ENCODE assay signal across 24 cellular contexts in genomic region chr1:205733438-205734175, GRCh38. TPM values are rescaled to one million over a fixed set of nuclear protein-coding genes. Genes with fewer than 3 reads are reported as not detected.
DNase-seq lines count a peak whose midpoint lies in the region; ATAC-seq, FAIRE-seq and TF ChIP-seq lines count a peak whose summit lies in the region.
"Had no signal": no experiment of that assay in that cellular context is flagged by ENCODE, and none has a peak within 500 bp of the region (broad histone marks: within the 10 kb centered on the region; RNA-seq: fewer than 3 reads in every experiment).

No MANE protein-coding gene starts in this region.

- ATAC-seq in activated CD4-positive, alpha-beta T cell treated with anti-CD3 and anti-CD28 coated beads for 36 hours: no peak
- ATAC-seq in A549: peak in 1 of 2 experiments; percentile 40; a peak in 3 of 6 replicates
- ATAC-seq: left lobe of liver; stimulated activated naive B cell treated with anti-CD40 and anti-IgM and Interleukin-4, amounts not matched to agents 10 μg/mL and 1 μg/mL and 100 μg/mL, for 72 hours had no signal

- BruUV-seq in PC-9 (replicated peaks; lab: Mats Ljungman, UMichigan): no TSS peak

- no peaks in the 10 kb centered on the region for H3K27me3 Mint-ChIP-seq in activated CD4-positive, alpha-beta T cell treated with anti-CD3 and anti-CD28 coated beads for 36 hours
- no peaks in the 10 kb centered on the region for H3K27me3 Mint-ChIP-seq in endodermal cell (ENCODE audit: insufficient read depth)
- H3K27me3 Mint-ChIP-seq: B cell; stimulated activated naive B cell treated with anti-CD40 and anti-IgM and Interleukin-4, amounts not matched to agents 10 μg/mL and 1 μg/mL and 100 μg/mL, for 72 hours had no signal

- no peak for TF ChIP-seq POLR2A in A549 (IDR thresholded peaks at IDR 0.05; ENCODE audit: low read length)

- H3K9me3 Mint-ChIP-seq in activated CD4-positive, alpha-beta T cell treated with anti-CD3 and anti-CD28 coated beads for 36 hours (ENCODE audit: low read depth): no peaks in the 10 kb centered on the region
- H3K9me3 Mint-ChIP-seq in endodermal cell: no peaks in the 10 kb centered on the region
- H3K9me3 Mint-ChIP-seq: stimulated activated naive B cell treated with anti-CD40 and anti-IgM and Interleukin-4, amounts not matched to agents 10 μg/mL and 1 μg/mL and 100 μg/mL, for 72 hours had no signal

- peaks cover 61% of the 10 kb centered on the region for H4K20me1 ChIP-seq in PC-9 (ENCODE audit: insufficient read depth)

- peaks cover 95% of the 10 kb centered on the region for H3K79me2 ChIP-seq in PC-9 (ENCODE audit: low read depth)

- peak overlapping the region; percentile 4 for H3K27ac Mint-ChIP-seq in activated CD4-positive, alpha-beta T cell treated with anti-CD3 and anti-CD28 coated beads for 36 hours
- no peak overlapping the region for H3K27ac Mint-ChIP-seq in endodermal cell
- H3K27ac Mint-ChIP-seq: B cell; stimulated activated naive B cell treated with anti-CD40 and anti-IgM and Interleukin-4, amounts not matched to agents 10 μg/mL and 1 μg/mL and 100 μg/mL, for 72 hours had no signal

- H3K4me2 ChIP-seq in A549 (0 out of 3 replicates have a peak overlapping the region, but pooled peaks have one; percentile 19), PC-9 (no peak overlapping the region)

- H3K27ac ChIP-seq in A549 (no peak overlapping the region), PC-9 (0 out of 2 replicates have a peak overlapping the region, but pooled peaks have one; percentile 17), endodermal cell (ENCODE audit: low read depth, low read length) (no peak overlapping the region)
- H3K27ac ChIP-seq: colonic mucosa had no signal

- POLR2A ChIA-PET in activated CD4-positive, alpha-beta T cell treated with anti-CD3 and anti-CD28 coated beads for 36 hours (lab: Charles Lee): no interaction called here
- POLR2A ChIA-PET in A549 (lab: Yijun Ruan, JAX) (no interaction called here), PC-9 (lab: Charles Lee; ENCODE audit: unreplicated experiment) (no interaction called here)

- peaks cover 30% of the 10 kb centered on the region for H3K36me3 Mint-ChIP-seq in activated CD4-positive, alpha-beta T cell treated with anti-CD3 and anti-CD28 coated beads for 36 hours (ENCODE audit: low read depth)
- H3K36me3 Mint-ChIP-seq in endodermal cell (ENCODE audit: low read depth): peaks cover 43% of the 10 kb centered on the region

- no peaks in the 10 kb centered on the region for H3K9me2 ChIP-seq in PC-9 (ENCODE audit: insufficient read depth)

- no peak overlapping the region for H3K4me3 ChIP-seq in A549
- no peak overlapping the region for H3K4me3 ChIP-seq in PC-9
- H3K4me3 ChIP-seq in endodermal cell (ENCODE audit: low read length): no peak overlapping the region
- H3K4me3 ChIP-seq: colonic mucosa, HAP-1 had no signal

- TF ChIP-seq CTCF in A549 (IDR thresholded peaks at IDR 0.05): no peak
- no peak for TF ChIP-seq CTCF in PC-9 (conservative IDR thresholded peaks at IDR 0.05)
- peak; percentile 8 for TF ChIP-seq CTCF in endodermal cell (conservative IDR thresholded peaks at IDR 0.05)

- WGBS in A549 (ENCODE audit: missing lambda C conversion rate): 73% methylated on average over 2 of the region's 2 CpGs
- WGBS in endodermal cell (ENCODE audit: insufficient coverage in 1 of 2, insufficient read length in 1 of 2), 2 experiments: 88 to 89% methylated on average over 1 to 2 of the region's 2 CpGs

- no peak for TF ChIP-seq RAD21 in A549 (conservative IDR thresholded peaks at IDR 0.05 in 1 of 2, IDR thresholded peaks at IDR 0.05 in 1 of 2)

- no peak for DNase-seq in activated CD4-positive, alpha-beta T cell treated with anti-CD3 and anti-CD28 coated beads for 36 hours
- DNase-seq in activated CD4-positive, alpha-beta T cell treated with anti-CD3 and anti-CD28 coated beads for 4 hours: no peak
- no peak for DNase-seq in A549 (ENCODE audit: low read depth in 1 of 2, low spot score in 1 of 2)
- no peak for DNase-seq in PC-9
- no peak for DNase-seq in endodermal cell
- DNase-seq in GOT3 (lab: John Stamatoyannopoulos, UW): no peak
- DNase-seq in islet precursor cell: no peak
- DNase-seq in urothelium cell line (ENCODE audit: low spot score): no peak
- DNase-seq: activated CD4-positive, alpha-beta T cell treated with anti-CD3 and anti-CD28 coated beads, Interleukin-2, amount 50 U/mL, for 48 hours; activated naive CD4-positive, alpha-beta T cell treated with anti-CD3 and anti-CD28 coated beads, Interleukin-2, amount 50 U/mL, for 16 hours; colonic mucosa; COR-L47; effector CD8-positive, alpha-beta T cell; glutamatergic neuron; Karpas-422; NCI-H1417; NCI-H2029 treated with DMSO at 0.1 percent for 48 hours; NCI-H526; stimulated activated naive B cell treated with anti-CD40 and anti-IgM and Interleukin-4, amounts not matched to agents 10 μg/mL and 1 μg/mL and 100 μg/mL, for 72 hours; T1000 had no signal

- H3K4me1 ChIP-seq in A549 (peaks cover 20% of the 10 kb centered on the region), PC-9 (replicated peaks; ENCODE audit: insufficient read depth) (no peaks in the 10 kb centered on the region; the same call in 1 of the 2 replicates), endodermal cell (ENCODE audit: control insufficient read depth, insufficient read depth, low read length) (no peaks in the 10 kb centered on the region)
- H3K4me1 ChIP-seq: colonic mucosa had no signal

- H3K9me3 ChIP-seq in A549 (no peaks in the 10 kb centered on the region), PC-9 (ENCODE audit: insufficient read depth, low read depth) (no peaks in the 10 kb centered on the region), endodermal cell (ENCODE audit: control insufficient read depth, low read length) (no peaks in the 10 kb centered on the region)
- H3K9me3 ChIP-seq: colonic mucosa, HAP-1 had no signal

- H3K36me3 ChIP-seq in PC-9 (ENCODE audit: low read depth) (peaks cover 36% of the 10 kb centered on the region), endodermal cell (ENCODE audit: control insufficient read depth, insufficient read depth, low read length) (peaks cover 68% of the 10 kb centered on the region)
- H3K36me3 ChIP-seq: colonic mucosa had no signal

- no peak overlapping the region for H3K9ac ChIP-seq in endodermal cell (ENCODE audit: extremely low read depth, low read length, poor library complexity, severe bottlenecking)

- intact Hi-C loops in activated CD4-positive, alpha-beta T cell treated with anti-CD3 and anti-CD28 coated beads for 36 hours (cut with DNase I, micrococcal nuclease): no loop called here
- intact Hi-C loops in PC-9 (cut with micrococcal nuclease; ENCODE audit: unreplicated experiment): no loop called here

- H3F3A ChIP-seq in PC-9 (ENCODE audit: insufficient read depth, low read depth): peaks cover 40% of the 10 kb centered on the region

- CTCF ChIA-PET in activated CD4-positive, alpha-beta T cell treated with anti-CD3 and anti-CD28 coated beads for 36 hours (lab: Charles Lee): no interaction called here
- CTCF ChIA-PET in A549 (lab: Yijun Ruan, JAX): interaction anchor here (1.1 to 5.6 kb wide), 4 partner anchors 15 to 75 kb away, joined by 4 to 37 read pairs (median 9); no protein-coding TSS in a partner anchor
- CTCF ChIA-PET in PC-9 (lab: Charles Lee): interaction anchor here (0.7 kb wide), 1 partner anchor 209 kb away, joined by 3 read pairs; no protein-coding TSS in a partner anchor

- no peak overlapping the region for H3K4me3 Mint-ChIP-seq in activated CD4-positive, alpha-beta T cell treated with anti-CD3 and anti-CD28 coated beads for 36 hours
- H3K4me3 Mint-ChIP-seq in endodermal cell: no peak overlapping the region
- H3K4me3 Mint-ChIP-seq: B cell; stimulated activated naive B cell treated with anti-CD40 and anti-IgM and Interleukin-4, amounts not matched to agents 10 μg/mL and 1 μg/mL and 100 μg/mL, for 72 hours had no signal

- H3K27me3 ChIP-seq in PC-9 (ENCODE audit: insufficient read depth, low read depth) (no peaks in the 10 kb centered on the region), endodermal cell (ENCODE audit: control insufficient read depth, insufficient read depth, low read length, poor library complexity, severe bottlenecking) (no peaks in the 10 kb centered on the region)
- H3K27me3 ChIP-seq: colonic mucosa had no signal

- no peak overlapping the region for H2AFZ ChIP-seq in PC-9

- no peak for TF ChIP-seq EP300 in A549 (IDR thresholded peaks at IDR 0.05)

- no peak for FAIRE-seq in A549 (lab: Jason Lieb, UNC)
- no peak for FAIRE-seq in urothelium cell line (lab: Jason Lieb, UNC)
- FAIRE-seq: small intestine had no signal

- peaks cover 41% of the 10 kb centered on the region for H3K4me1 Mint-ChIP-seq in activated CD4-positive, alpha-beta T cell treated with anti-CD3 and anti-CD28 coated beads for 36 hours
- H3K4me1 Mint-ChIP-seq in endodermal cell: peaks cover 2% of the 10 kb centered on the region

RNA-seq across cellular contexts. Expression of gene NUCKS1, which starts 16.4 kb away (rescaled TPM):
- 100 to 1,000 TPM; 189 to 260 TPM for total RNA-seq in activated CD4-positive, alpha-beta T cell treated with anti-CD3 and anti-CD28 coated beads for 36 hours
- polyA plus RNA-seq in A549 (2011; rRNA removed) (134 and 190 TPM in 2 replicates), A549 (2017; fragmentation: RNase III; extraction: RNeasy Plus Mini Kit Qiagen cat#74134 plus additional on column Dnase treatment) (132 to 141 TPM (median 141 TPM) in 3 replicates)
- 23.1 and 26.2 TPM in 2 replicates for polyA plus RNA-seq in A549 (2012; cell fraction: cytosol; rRNA removed)
- 8.1 and 17.0 TPM in 2 replicates for polyA plus RNA-seq in A549 (2012; cell fraction: nucleus; rRNA removed)
- 145 and 159 TPM in 2 replicates for polyA minus RNA-seq in A549 (2011; rRNA and poly(A)+ RNA removed)
- total RNA-seq in PC-9 (2021) (273 and 319 TPM in 2 replicates), endodermal cell (100 to 1,000 TPM; 380 to 532 TPM)
- polyA plus RNA-seq in endodermal cell (2013, experiment 1 of 2): 267 TPM
- polyA plus RNA-seq in endodermal cell (2013, experiment 2 of 2): 284 TPM

RNA-seq across cellular contexts. Expression of gene RAB29, which starts 41.7 kb away (rescaled TPM):
- 10 to 100 TPM; 29.3 to 29.4 TPM for total RNA-seq in activated CD4-positive, alpha-beta T cell treated with anti-CD3 and anti-CD28 coated beads for 36 hours
- polyA plus RNA-seq in A549 (2011; rRNA removed) (9.8 and 13.2 TPM in 2 replicates), A549 (2017; fragmentation: RNase III; extraction: RNeasy Plus Mini Kit Qiagen cat#74134 plus additional on column Dnase treatment) (12.9 to 17.9 TPM (median 14.8 TPM) in 3 replicates)
- 5.3 and 6.8 TPM in 2 replicates for polyA plus RNA-seq in A549 (2012; cell fraction: cytosol; rRNA removed)
- polyA plus RNA-seq in A549 (2012; cell fraction: nucleus; rRNA removed): 3.8 and 5.1 TPM in 2 replicates
- 5.8 and 6.9 TPM in 2 replicates for polyA minus RNA-seq in A549 (2011; rRNA and poly(A)+ RNA removed)
- total RNA-seq in PC-9 (2021) (10.4 and 11.1 TPM in 2 replicates), endodermal cell (1 to 10 TPM; 5.7 to 7.2 TPM)
- 6.7 TPM for polyA plus RNA-seq in endodermal cell (2013, experiment 1 of 2)
- 5.6 TPM for polyA plus RNA-seq in endodermal cell (2013, experiment 2 of 2)

RNA-seq across cellular contexts. Expression of gene SLC45A3, which starts 53.3 kb away (rescaled TPM):
- total RNA-seq in activated CD4-positive, alpha-beta T cell treated with anti-CD3 and anti-CD28 coated beads for 36 hours: under 1 TPM; 0.32 to 0.53 TPM
- polyA plus RNA-seq in A549 (2011; rRNA removed) (2.8 and 3.0 TPM in 2 replicates), A549 (2017; fragmentation: RNase III; extraction: RNeasy Plus Mini Kit Qiagen cat#74134 plus additional on column Dnase treatment) (2.5 to 3.4 TPM (median 3.3 TPM) in 3 replicates)
- 3.4 and 5.3 TPM in 2 replicates for polyA plus RNA-seq in A549 (2012; cell fraction: cytosol; rRNA removed)
- polyA plus RNA-seq in A549 (2012; cell fraction: nucleus; rRNA removed): 7.2 and 8.8 TPM in 2 replicates
- polyA minus RNA-seq in A549 (2011; rRNA and poly(A)+ RNA removed): 2.0 and 2.5 TPM in 2 replicates
- total RNA-seq in PC-9 (2021) (15.2 and 19.9 TPM in 2 replicates), endodermal cell (10 to 100 TPM in 1 of 2 donors, 1 to 10 TPM in 1; 7.9 to 10.2 TPM)
- polyA plus RNA-seq in endodermal cell (2013, experiment 1 of 2): 22.4 TPM
- polyA plus RNA-seq in endodermal cell (2013, experiment 2 of 2): 17.5 TPM

Comparison
In these comparisons a context has a peak if more than half of its experiments do, and no peak if none do; other contexts are left out.
1. RNA of gene SLC45A3, which starts 53.3 kb away (total RNA-seq): 15.2 to 19.9 TPM in PC-9 and 7.9 to 10.2 TPM in endodermal cell; 0.32 to 0.53 TPM in activated CD4-positive, alpha-beta T cell treated with anti-CD3 and anti-CD28 coated beads for 36 hours; every median in the first group is over 4 times any median in the second.